Comparison of ENCODE assay signal across 1 cellular context in genomic region chr2:25129901-25130520, GRCh38.
TF ChIP-seq lines count a peak whose summit lies in the region.

No MANE protein-coding gene starts in this region.

TF ChIP-seq in H1, 55 proteins besides CTCF, POLR2A, EP300 and RAD21:
- TF ChIP-seq TAF7 (optimal IDR thresholded peaks at IDR 0.05; ENCODE audit: borderline replicate concordance, low read depth, low read length) = no peak
- TF ChIP-seq CHD1 (IDR thresholded peaks at IDR 0.05; ENCODE audit: low read depth, low read length) = no peak
- no peak for TF ChIP-seq CEBPB (IDR thresholded peaks at IDR 0.05; ENCODE audit: low read depth, low read length)
- TF ChIP-seq CHD2 (IDR thresholded peaks at IDR 0.05; ENCODE audit: low read length) = no peak
- no peak for TF ChIP-seq ATF2 (IDR thresholded peaks at IDR 0.05; ENCODE audit: low read length)
- TF ChIP-seq SUZ12 (IDR thresholded peaks at IDR 0.05; ENCODE audit: low read length) = no peak
- TF ChIP-seq TEAD4 (IDR thresholded peaks at IDR 0.05; ENCODE audit: low read depth, low read length) = no peak
- TF ChIP-seq E2F6 (IDR thresholded peaks at IDR 0.05) = no peak
- no peak for TF ChIP-seq EZH2 (IDR thresholded peaks at IDR 0.05; ENCODE audit: low read depth, low read length, severe bottlenecking)
- no peak for TF ChIP-seq SIN3A (conservative IDR thresholded peaks at IDR 0.05 in 1 of 2, IDR thresholded peaks at IDR 0.05 in 1 of 2; ENCODE audit: low read depth in 1 of 2, low read length in 2 of 2)
- no peak for TF ChIP-seq CBX5 (IDR thresholded peaks at IDR 0.05; ENCODE audit: low read depth, low read length)
- TF ChIP-seq SP2 (IDR thresholded peaks at IDR 0.05; ENCODE audit: low read length) = no peak
- TF ChIP-seq POLR2AphosphoS5 (IDR thresholded peaks at IDR 0.05; ENCODE audit: low read depth, low read length) = no peak
- TF ChIP-seq KDM4A (IDR thresholded peaks at IDR 0.05; ENCODE audit: low read depth, low read length, severe bottlenecking) = no peak
- no peak for TF ChIP-seq BACH1 (IDR thresholded peaks at IDR 0.05; ENCODE audit: low read length)
- no peak for TF ChIP-seq NANOG (IDR thresholded peaks at IDR 0.05; ENCODE audit: insufficient read depth, low read depth, low read length, poor library complexity, severe bottlenecking)
TF ChIP-seq in H1: peak in this region for 0.
